28 cellular contexts compared by ENCODE assay signal in the genomic region with DNA sequence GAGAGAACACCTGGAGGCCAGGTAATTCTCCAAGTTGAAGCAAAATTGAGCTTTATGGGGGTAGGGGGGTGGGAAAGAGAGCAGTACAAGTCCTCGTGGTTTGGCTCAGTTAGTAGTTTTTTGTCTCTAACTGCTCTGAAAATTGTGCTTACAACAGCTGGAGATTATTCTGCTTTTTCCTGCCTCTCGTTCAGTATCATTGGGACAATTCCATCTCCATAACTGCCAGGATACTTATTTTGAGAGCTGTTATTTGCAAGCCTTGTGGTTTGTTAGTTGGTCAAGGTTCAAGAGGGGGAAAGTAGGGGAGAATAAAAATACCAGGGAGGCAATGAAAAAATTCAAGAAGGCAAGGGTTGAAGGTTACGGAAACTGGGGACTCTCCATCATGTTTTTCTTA.
DNase-seq lines count a peak whose midpoint lies in the region; ATAC-seq, FAIRE-seq and TF ChIP-seq lines count a peak whose summit lies in the region.
"Had no signal": no experiment of that assay in that cellular context is flagged by ENCODE, and none has a peak within 500 bp of the region (broad histone marks: within the 10 kb centered on the region; RNA-seq: fewer than 3 reads in every experiment).

No MANE protein-coding gene starts in this region.

- H3K36me3 ChIP-seq in fibroblast of lung (ENCODE audit: control insufficient read depth, insufficient read depth, low read length): no peaks in the 10 kb centered on the region
- H3K36me3 ChIP-seq: HAP-1, SJSA1 had no signal

- no peak overlapping the region for H3K27ac Mint-ChIP-seq in activated naive CD8-positive, alpha-beta T cell treated with anti-CD3 and anti-CD28 coated beads for 36 hours
- H3K27ac Mint-ChIP-seq: CD8-positive, alpha-beta memory T cell had no signal

- DNase-seq in NCI-H2107 treated with DMSO at 0.1 percent for 48 hours (lab: John Stamatoyannopoulos, UW; ENCODE audit: unreplicated experiment) (peak; percentile 15), NCI-H2107 (lab: John Stamatoyannopoulos, UW) (no peak), RCC 7860 (ENCODE audit: low spot score) (no peak), fibroblast of lung (ENCODE audit: low read depth in 2 of 2) (peak; percentile 4 to 13), sciatic nerve (ENCODE audit: low spot score) (no peak), NCI-H82 (lab: John Stamatoyannopoulos, UW) (no peak), GM10248 (ENCODE audit: extremely low spot score) (no peak)
- DNase-seq in activated naive CD8-positive, alpha-beta T cell treated with anti-CD3 and anti-CD28 coated beads for 36 hours: no peak
- DNase-seq: ACHN; AML-193; Calu3; CD8-positive, alpha-beta memory T cell; DMS153; GM23248; KG1; NCI-H1092 treated with DMSO at 0.1 percent for 48 hours; NCI-H1694; NCI-H2081; NCI-H446; NCI-H526; SW 1271 had no signal

- intact Hi-C loops in sciatic nerve (cut with DNase I): no loop called here

- no peak overlapping the region for H3K27ac ChIP-seq in fibroblast of lung (ENCODE audit: insufficient read depth, low read length)
- H3K27ac ChIP-seq: 22Rv1, C4-2B, GM23248, SJSA1 had no signal

- POLR2A ChIA-PET in GM10248 (lab: Yijun Ruan, JAX): no interaction called here

- peak; percentile 89 for FAIRE-seq in RCC 7860 (lab: Jason Lieb, UNC)
- FAIRE-seq: GM12892, HTR-8/SVneo had no signal

- H3K79me2 ChIP-seq in fibroblast of lung (ENCODE audit: control insufficient read depth, insufficient read depth, low read length): no peaks in the 10 kb centered on the region

- H3K4me3 ChIP-seq in fibroblast of lung (replicated peaks in 1 of 4; ENCODE audit: control extremely low read depth in 1 of 4, insufficient read depth in 1 of 4, low read depth in 3 of 4, low read length in 4 of 4): no peak overlapping the region
- H3K4me3 ChIP-seq: GM23248, HAP-1, SJSA1 had no signal

- CTCF ChIA-PET in GM10248 (lab: Yijun Ruan, JAX): interaction anchor here (1.3 kb wide), 1 partner anchor 12 kb away, joined by 3 read pairs; no protein-coding TSS in a partner anchor

- no peaks in the 10 kb centered on the region for H3K4me1 Mint-ChIP-seq in activated naive CD8-positive, alpha-beta T cell treated with anti-CD3 and anti-CD28 coated beads for 36 hours
- H3K4me1 Mint-ChIP-seq: CD8-positive, alpha-beta memory T cell had no signal

- no peaks in the 10 kb centered on the region for H3K27me3 Mint-ChIP-seq in activated naive CD8-positive, alpha-beta T cell treated with anti-CD3 and anti-CD28 coated beads for 36 hours
- H3K27me3 Mint-ChIP-seq: CD8-positive, alpha-beta memory T cell had no signal

- no peak overlapping the region for H3K9ac ChIP-seq in fibroblast of lung (ENCODE audit: insufficient read depth, low read length)
- H3K9ac ChIP-seq: GM23248 had no signal

- H3K36me3 Mint-ChIP-seq in activated naive CD8-positive, alpha-beta T cell treated with anti-CD3 and anti-CD28 coated beads for 36 hours: no peaks in the 10 kb centered on the region
- H3K36me3 Mint-ChIP-seq: CD8-positive, alpha-beta memory T cell had no signal

- no peak overlapping the region for H2AFZ ChIP-seq in fibroblast of lung (ENCODE audit: low read length)
- H2AFZ ChIP-seq: GM23248 had no signal

- no peaks in the 10 kb centered on the region for H4K20me1 ChIP-seq in fibroblast of lung (ENCODE audit: control insufficient read depth, extremely low read depth, insufficient read depth, low read length)

- H3K27me3 ChIP-seq in fibroblast of lung (ENCODE audit: control insufficient read depth, insufficient read depth, low read length): no peaks in the 10 kb centered on the region
- H3K27me3 ChIP-seq: SJSA1 had no signal

- TF ChIP-seq CTCF in fibroblast of lung (conservative IDR thresholded peaks at IDR 0.05 in 1 of 2, IDR thresholded peaks at IDR 0.05 in 1 of 2; ENCODE audit: low read depth in 1 of 2, low read length in 2 of 2): no peak
- no peak for TF ChIP-seq CTCF in GM10248 (IDR thresholded peaks at IDR 0.05; ENCODE audit: control extremely low read depth, extremely low read depth, low read depth, missing control alignments)

- H3K4me3 Mint-ChIP-seq in activated naive CD8-positive, alpha-beta T cell treated with anti-CD3 and anti-CD28 coated beads for 36 hours: no peak overlapping the region
- H3K4me3 Mint-ChIP-seq: CD8-positive, alpha-beta memory T cell had no signal

- no peak overlapping the region for H3K4me2 ChIP-seq in fibroblast of lung (ENCODE audit: extremely low read depth, insufficient read depth, low read length)

- H3K9me3 Mint-ChIP-seq in activated naive CD8-positive, alpha-beta T cell treated with anti-CD3 and anti-CD28 coated beads for 36 hours: peaks cover 3% of the 10 kb centered on the region

- ATAC-seq in sciatic nerve: peak; percentile 85
- ATAC-seq: Panc1 had no signal

- H3K9me3 ChIP-seq in fibroblast of lung (ENCODE audit: control insufficient read depth, insufficient read depth, low read depth, low read length): no peaks in the 10 kb centered on the region
- H3K9me3 ChIP-seq: HAP-1, SJSA1 had no signal

- H3K4me1 ChIP-seq in fibroblast of lung (ENCODE audit: control insufficient read depth, extremely low read depth, insufficient read depth, low read length): no peaks in the 10 kb centered on the region
- H3K4me1 ChIP-seq: HAP-1, SJSA1 had no signal

Comparison
In these comparisons a context has a peak if more than half of its experiments do, and no peak if none do; other contexts are left out.
1. DNase-seq: peak in NCI-H2107 treated with DMSO at 0.1 percent for 48 hours (single experiment) and fibroblast of lung (2 of 2); none in NCI-H2107 (single experiment), RCC 7860 (single experiment), sciatic nerve (single experiment), NCI-H82 (single experiment), activated naive CD8-positive, alpha-beta T cell treated with anti-CD3 and anti-CD28 coated beads for 36 hours (single experiment) and GM10248 (single experiment).